ENCODE assay signal across 13 cellular contexts in the genomic region with DNA sequence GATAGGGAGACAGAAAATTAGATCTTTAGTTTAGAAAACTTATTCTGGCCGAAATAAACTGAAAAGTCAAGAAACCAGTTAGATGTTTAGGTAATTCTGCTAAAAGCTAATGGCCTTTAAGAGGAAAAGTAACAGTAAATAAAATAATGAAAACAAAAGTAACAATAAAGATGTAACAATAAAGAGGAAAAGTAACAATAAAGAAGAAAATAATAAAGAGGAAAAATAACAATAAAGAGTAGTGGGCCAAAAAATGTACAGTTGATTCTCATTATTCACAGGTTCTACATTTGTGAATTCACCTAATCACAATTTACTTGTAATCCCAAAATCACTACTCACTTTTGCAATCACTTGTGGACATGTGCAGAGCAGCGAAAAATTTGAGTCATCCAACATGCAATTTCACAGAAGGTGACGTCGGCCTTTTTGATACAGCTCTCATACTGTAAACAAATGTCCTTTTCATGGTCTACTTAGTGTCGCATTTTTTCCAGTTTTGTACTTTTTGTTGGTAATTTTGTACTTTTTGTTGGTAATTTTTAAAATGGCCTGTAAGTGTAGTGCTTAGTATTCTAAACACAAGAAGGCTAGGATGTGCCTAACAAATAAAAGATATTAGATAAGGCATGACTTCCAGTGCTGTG. TPM values are rescaled to one million over a fixed set of nuclear protein-coding genes. Genes with fewer than 3 reads are reported as not detected.
DNase-seq lines count a peak whose midpoint lies in the region; ATAC-seq lines count a peak whose summit lies in the region.
"Had no signal": no experiment of that assay in that cellular context is flagged by ENCODE, and none has a peak within 500 bp of the region (broad histone marks: within the 10 kb centered on the region; RNA-seq: fewer than 3 reads in every experiment).

No MANE protein-coding gene starts in this region.

- no peaks in the 10 kb centered on the region for H3K9me3 Mint-ChIP-seq in activated CD4-positive, alpha-beta memory T cell treated with anti-CD3 and anti-CD28 coated beads for 36 hours
- H3K9me3 Mint-ChIP-seq in effector memory CD8-positive, alpha-beta T cell: no peaks in the 10 kb centered on the region
- H3K9me3 Mint-ChIP-seq: mesothelial cell of epicardium had no signal

- H3K27ac Mint-ChIP-seq in activated CD4-positive, alpha-beta memory T cell treated with anti-CD3 and anti-CD28 coated beads for 36 hours: peak overlapping the region; percentile 52
- H3K27ac Mint-ChIP-seq in effector memory CD8-positive, alpha-beta T cell: peak overlapping the region; percentile 0 to 55
- H3K27ac Mint-ChIP-seq: mesothelial cell of epicardium had no signal

- peaks cover 52% of the 10 kb centered on the region for H3K4me1 Mint-ChIP-seq in activated CD4-positive, alpha-beta memory T cell treated with anti-CD3 and anti-CD28 coated beads for 36 hours (ENCODE audit: low read depth)
- peaks cover 7 to 19% of the 10 kb centered on the region in 2 donors for H3K4me1 Mint-ChIP-seq in effector memory CD8-positive, alpha-beta T cell (ENCODE audit: low read depth in 2 of 2)

- CTCF ChIA-PET in activated CD4-positive, alpha-beta memory T cell treated with anti-CD3 and anti-CD28 coated beads for 36 hours (lab: Charles Lee): no interaction called here

- peak overlapping the region; percentile 0 for H3K4me3 Mint-ChIP-seq in activated CD4-positive, alpha-beta memory T cell treated with anti-CD3 and anti-CD28 coated beads for 36 hours
- H3K4me3 Mint-ChIP-seq in effector memory CD8-positive, alpha-beta T cell: peak overlapping the region in 1 of 2 donors; percentile 21
- H3K4me3 Mint-ChIP-seq: mesothelial cell of epicardium had no signal

- POLR2A ChIA-PET in activated CD4-positive, alpha-beta memory T cell treated with anti-CD3 and anti-CD28 coated beads for 36 hours (lab: Charles Lee): no interaction called here

- ATAC-seq in effector memory CD8-positive, alpha-beta T cell (replicated peaks): no peak
- ATAC-seq in GM21390 (IDR thresholded peaks at IDR 0.05; ENCODE audit: unreplicated experiment): no peak
- ATAC-seq in GM19035 (IDR thresholded peaks at IDR 0.05; ENCODE audit: unreplicated experiment): no peak
- ATAC-seq: foreskin keratinocyte had no signal

- DNase-seq in stimulated activated CD4-positive, alpha-beta T cell treated with anti-CD3 and anti-CD28 coated beads, Interleukin-15, amount 100 ng/mL, for 24 hours: peak; percentile 30
- no peak for DNase-seq in stimulated activated CD4-positive, alpha-beta T cell treated with anti-CD3 and anti-CD28 coated beads, Interleukin-2, amount 100 ng/mL, for 48 hours
- peak; percentile 20 for DNase-seq in activated CD4-positive, alpha-beta memory T cell treated with anti-CD3 and anti-CD28 coated beads for 36 hours
- DNase-seq in effector memory CD8-positive, alpha-beta T cell: no peak
- DNase-seq in superior temporal gyrus (ENCODE audit: extremely low spot score): peak; percentile 54
- DNase-seq in NCI-H1048 (lab: John Stamatoyannopoulos, UW): no peak
- DNase-seq: foreskin keratinocyte, GDM1, posterior cingulate gyrus, SK-N-SH had no signal

- peaks cover 26% of the 10 kb centered on the region for H3K36me3 Mint-ChIP-seq in activated CD4-positive, alpha-beta memory T cell treated with anti-CD3 and anti-CD28 coated beads for 36 hours
- peaks cover 43% of the 10 kb centered on the region for H3K36me3 Mint-ChIP-seq in effector memory CD8-positive, alpha-beta T cell (ENCODE audit: insufficient read depth)

- no peaks in the 10 kb centered on the region for H3K27me3 Mint-ChIP-seq in activated CD4-positive, alpha-beta memory T cell treated with anti-CD3 and anti-CD28 coated beads for 36 hours
- H3K27me3 Mint-ChIP-seq in effector memory CD8-positive, alpha-beta T cell: no peaks in the 10 kb centered on the region

- intact Hi-C loops in activated CD4-positive, alpha-beta memory T cell treated with anti-CD3 and anti-CD28 coated beads for 36 hours (cut with micrococcal nuclease): loop anchor here (1.0 kb wide), 7 partner anchors 16 to 153 kb away; a partner anchor contains a TSS

RNA-seq across cellular contexts. Expression of a gene that starts 24.0 kb away (rescaled TPM):
- 100 to 1,000 TPM; 117 to 123 TPM for total RNA-seq in activated CD4-positive, alpha-beta memory T cell treated with anti-CD3 and anti-CD28 coated beads for 36 hours

Comparison
In these comparisons a context has a peak if more than half of its experiments do, and no peak if none do; other contexts are left out.
1. DNase-seq: peak in stimulated activated CD4-positive, alpha-beta T cell treated with anti-CD3 and anti-CD28 coated beads, Interleukin-15, amount 100 ng/mL, for 24 hours (single experiment), activated CD4-positive, alpha-beta memory T cell treated with anti-CD3 and anti-CD28 coated beads for 36 hours (single experiment) and superior temporal gyrus (single experiment); none in stimulated activated CD4-positive, alpha-beta T cell treated with anti-CD3 and anti-CD28 coated beads, Interleukin-2, amount 100 ng/mL, for 48 hours (0 of 2), effector memory CD8-positive, alpha-beta T cell (0 of 3) and NCI-H1048 (single experiment).